ENCODE assay signal across 18 cellular contexts in the genomic region with DNA sequence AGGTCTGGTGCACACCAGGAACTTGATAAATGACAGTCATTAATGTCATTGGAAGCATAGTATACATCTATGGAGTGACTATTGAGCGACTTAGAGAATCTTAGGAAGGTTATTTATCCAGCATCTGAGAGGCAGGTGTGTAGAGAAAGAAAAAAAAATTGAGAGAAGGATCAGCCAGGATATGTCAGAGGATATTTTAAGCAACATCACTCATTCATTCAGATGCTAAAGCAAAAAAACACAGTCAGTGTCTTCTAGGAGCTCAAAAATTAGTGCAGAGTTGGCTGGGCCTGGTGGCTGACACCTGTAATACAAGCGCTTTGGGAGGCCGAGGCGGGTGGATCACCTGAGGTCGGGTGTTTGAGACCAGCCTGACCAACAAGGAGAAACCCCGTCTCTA. TPM values are rescaled to one million over a fixed set of nuclear protein-coding genes. Genes with fewer than 3 reads are reported as not detected.
DNase-seq lines count a peak whose midpoint lies in the region; ATAC-seq and TF ChIP-seq lines count a peak whose summit lies in the region.
"Had no signal": no experiment of that assay in that cellular context is flagged by ENCODE, and none has a peak within 500 bp of the region (broad histone marks: within the 10 kb centered on the region; RNA-seq: fewer than 3 reads in every experiment).

No MANE protein-coding gene starts in this region.

- peaks cover 97% of the 10 kb centered on the region for H3K36me3 ChIP-seq in BLaER1
- H3K36me3 ChIP-seq in CD8-positive, alpha-beta T cell (ENCODE audit: insufficient read depth, low read length): no peaks in the 10 kb centered on the region

- peak overlapping the region; percentile 55; the same call in 1 of the 2 replicates for H3K27ac ChIP-seq in BLaER1
- no peak overlapping the region for H3K27ac ChIP-seq in CD8-positive, alpha-beta T cell (ENCODE audit: low read depth, low read length)

- peaks cover 9% of the 10 kb centered on the region for H3K9me3 Mint-ChIP-seq in activated CD4-positive, alpha-beta T cell treated with anti-CD3 and anti-CD28 coated beads, Interleukin-2, amount 10 ng/mL, durations not matched to agents 24 days and 14 days
- peaks cover 9% of the 10 kb centered on the region for H3K9me3 Mint-ChIP-seq in CD8-positive, alpha-beta T cell

- peaks cover 100% of the 10 kb centered on the region for H4K20me1 ChIP-seq in BLaER1

- TF ChIP-seq CTCF in CD8-positive, alpha-beta T cell (IDR thresholded peaks at IDR 0.05): no peak

- peaks cover 28% of the 10 kb centered on the region for H3K4me1 Mint-ChIP-seq in activated CD4-positive, alpha-beta T cell treated with anti-CD3 and anti-CD28 coated beads, Interleukin-2, amount 10 ng/mL, durations not matched to agents 24 days and 14 days
- peaks cover 66% of the 10 kb centered on the region for H3K4me1 Mint-ChIP-seq in CD8-positive, alpha-beta T cell (ENCODE audit: low read depth)

- POLR2A ChIA-PET in CD8-positive, alpha-beta T cell (lab: Charles Lee): no interaction called here

- no peak overlapping the region for H3K4me3 ChIP-seq in BLaER1
- no peak overlapping the region for H3K4me3 ChIP-seq in CD8-positive, alpha-beta T cell (ENCODE audit: low read depth, low read length)

- CTCF ChIA-PET in CD8-positive, alpha-beta T cell (lab: Charles Lee): no interaction called here

- no peaks in the 10 kb centered on the region for H3K27me3 Mint-ChIP-seq in activated CD4-positive, alpha-beta T cell treated with anti-CD3 and anti-CD28 coated beads, Interleukin-2, amount 10 ng/mL, durations not matched to agents 24 days and 14 days
- H3K27me3 Mint-ChIP-seq in CD8-positive, alpha-beta T cell (ENCODE audit: low read depth): no peaks in the 10 kb centered on the region

- H3K9me3 ChIP-seq in BLaER1: peaks cover 19% of the 10 kb centered on the region
- H3K9me3 ChIP-seq in CD8-positive, alpha-beta T cell (ENCODE audit: low read length): no peaks in the 10 kb centered on the region

- peaks cover 66% of the 10 kb centered on the region for H3K36me3 Mint-ChIP-seq in activated CD4-positive, alpha-beta T cell treated with anti-CD3 and anti-CD28 coated beads, Interleukin-2, amount 10 ng/mL, durations not matched to agents 24 days and 14 days (ENCODE audit: low read depth)
- H3K36me3 Mint-ChIP-seq in CD8-positive, alpha-beta T cell: peaks cover 88% of the 10 kb centered on the region

- H3K4me1 ChIP-seq in BLaER1: peaks cover 36% of the 10 kb centered on the region
- H3K4me1 ChIP-seq in CD8-positive, alpha-beta T cell (ENCODE audit: insufficient read depth, low read length): peaks cover 22% of the 10 kb centered on the region

- no peak overlapping the region for H3K9ac ChIP-seq in BLaER1

- no peak for ATAC-seq in CD8-positive, alpha-beta T cell
- ATAC-seq in HG02884 (IDR thresholded peaks at IDR 0.05; ENCODE audit: unreplicated experiment): no peak
- ATAC-seq: Panc1 had no signal

- H3K4me3 Mint-ChIP-seq in activated CD4-positive, alpha-beta T cell treated with anti-CD3 and anti-CD28 coated beads, Interleukin-2, amount 10 ng/mL, durations not matched to agents 24 days and 14 days: no peak overlapping the region
- no peak overlapping the region for H3K4me3 Mint-ChIP-seq in CD8-positive, alpha-beta T cell

- peak overlapping the region; percentile 4 for H3K27ac Mint-ChIP-seq in activated CD4-positive, alpha-beta T cell treated with anti-CD3 and anti-CD28 coated beads, Interleukin-2, amount 10 ng/mL, durations not matched to agents 24 days and 14 days
- H3K27ac Mint-ChIP-seq in CD8-positive, alpha-beta T cell: peak overlapping the region; percentile 84

- H3K27me3 ChIP-seq in BLaER1: no peaks in the 10 kb centered on the region
- H3K27me3 ChIP-seq in CD8-positive, alpha-beta T cell (ENCODE audit: insufficient read depth, low read length): no peaks in the 10 kb centered on the region

- H3K4me2 ChIP-seq in BLaER1: no peak overlapping the region

- DNase-seq in activated CD4-positive, alpha-beta T cell treated with anti-CD3 and anti-CD28 coated beads, Interleukin-2, amount 10 ng/mL, durations not matched to agents 24 days and 14 days: no peak
- DNase-seq in activated CD4-positive, alpha-beta T cell treated with anti-CD3 and anti-CD28 coated beads for 48 hours: no peak
- no peak for DNase-seq in CD8-positive, alpha-beta T cell
- peak; percentile 22 for DNase-seq in posterior vena cava (ENCODE audit: low spot score)
- DNase-seq in effector CD8-positive, alpha-beta T cell (lab: John Stamatoyannopoulos, UW): no peak
- DNase-seq: DMS153, DND-41, NCI-H1048, NCI-H1417, NCI-H1694, NCI-H2081, NCI-H2227 treated with DMSO at 0.1 percent for 48 hours, NCI-H526 treated with DMSO at 0.1 percent for 48 hours, SHP77 treated with DMSO at 0.1 percent for 48 hours had no signal

- intact Hi-C loops in activated CD4-positive, alpha-beta T cell treated with anti-CD3 and anti-CD28 coated beads, Interleukin-2, amount 10 ng/mL, durations not matched to agents 24 days and 14 days (cut with micrococcal nuclease): no loop called here
- intact Hi-C loops in CD8-positive, alpha-beta T cell (cut with DNase I, micrococcal nuclease): loop anchor here in 1 of 2 experiments (5.0 kb wide), 1 partner anchor 37 kb away; no protein-coding TSS in a partner anchor
- intact Hi-C loops in posterior vena cava (cut with DNase I): loop anchor here in 1 of 2 donors (1.0 kb wide), 1 partner anchor 19 kb away; no protein-coding TSS in a partner anchor

RNA-seq across cellular contexts. Expression of a gene that starts 23.4 kb away (rescaled TPM):
- total RNA-seq in activated CD4-positive, alpha-beta T cell treated with anti-CD3 and anti-CD28 coated beads, Interleukin-2, amount 10 ng/mL, durations not matched to agents 24 days and 14 days: 120 and 122 TPM in 2 replicates
- total RNA-seq in CD8-positive, alpha-beta T cell: 100 to 1,000 TPM; 191 to 195 TPM
- 100 to 1,000 TPM; 107 to 115 TPM for total RNA-seq in posterior vena cava
- total RNA-seq: HT-29 had no signal
